In the genomic region with DNA sequence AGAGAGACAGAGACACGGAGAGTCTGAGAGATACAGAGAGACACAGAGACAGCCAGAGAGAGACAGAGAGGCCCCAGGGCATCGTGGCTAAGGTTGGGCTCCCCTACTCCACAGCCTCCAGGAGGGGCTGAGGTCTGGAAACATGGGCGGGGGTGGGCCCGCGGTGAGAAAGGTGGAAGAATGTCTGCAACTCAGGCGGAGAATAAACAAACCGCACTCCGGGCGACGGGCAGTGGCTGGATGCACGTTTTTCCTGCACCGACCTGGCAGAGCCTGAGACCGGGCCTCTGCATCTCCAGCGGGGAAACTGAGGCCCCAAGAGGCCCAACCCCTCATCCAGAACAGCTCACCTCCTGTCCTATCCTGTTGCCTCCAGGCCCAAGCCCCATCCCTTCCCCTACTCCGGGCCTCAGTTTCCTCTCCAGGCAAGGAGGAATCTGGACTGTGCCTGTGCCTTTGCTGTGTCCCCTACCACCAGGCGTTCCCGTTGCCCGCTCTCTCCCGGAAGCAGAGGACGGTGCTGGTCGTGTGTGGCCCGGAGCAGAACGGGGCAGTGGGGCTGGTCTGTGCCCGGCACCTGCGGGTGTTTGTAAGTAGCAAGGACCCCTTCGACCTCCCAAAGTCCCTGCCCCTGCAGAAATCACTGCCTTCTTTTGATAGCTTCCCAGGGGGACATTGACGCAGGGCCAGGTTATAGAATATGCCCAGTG, we compare ENCODE assay signal across 17 cellular contexts. TPM values are rescaled to one million over a fixed set of nuclear protein-coding genes. Genes with fewer than 3 reads are reported as not detected.
A peak's percentile ranks its signal among the peaks of the same experiment; 100 is the strongest.
DNase-seq lines count a peak whose midpoint lies in the region; ATAC-seq and TF ChIP-seq lines count a peak whose summit lies in the region.
"Had no signal": no experiment of that assay in that cellular context is flagged by ENCODE, and none has a peak within 500 bp of the region (broad histone marks: within the 10 kb centered on the region; RNA-seq: fewer than 3 reads in every experiment).

No MANE protein-coding gene starts in this region.

- no peaks in the 10 kb centered on the region for H3K9me3 Mint-ChIP-seq in activated T-cell treated with anti-CD3 and anti-CD28 coated beads, Interleukin-2, amount 50 U/mL, for 4 hours
- no peaks in the 10 kb centered on the region for H3K9me3 Mint-ChIP-seq in endothelial cell (ENCODE audit: unreplicated experiment)
- H3K9me3 Mint-ChIP-seq in progenitor cell of endocrine pancreas (ENCODE audit: low read depth): no peaks in the 10 kb centered on the region
- H3K9me3 Mint-ChIP-seq: CD4-positive, alpha-beta T cell; IgD-negative memory B cell had no signal

- H3K4me3 Mint-ChIP-seq in activated T-cell treated with anti-CD3 and anti-CD28 coated beads, Interleukin-2, amount 50 U/mL, for 4 hours: peak overlapping the region; percentile 7
- H3K4me3 Mint-ChIP-seq in endothelial cell (ENCODE audit: unreplicated experiment) (peak overlapping the region; percentile 6), progenitor cell of endocrine pancreas (ENCODE audit: low read depth) (peak overlapping the region; percentile 29)

- H3K4me1 Mint-ChIP-seq in activated T-cell treated with anti-CD3 and anti-CD28 coated beads, Interleukin-2, amount 50 U/mL, for 4 hours (ENCODE audit: low read depth): peaks cover 21% of the 10 kb centered on the region
- H3K4me1 Mint-ChIP-seq in endothelial cell (ENCODE audit: unreplicated experiment): peaks cover 2% of the 10 kb centered on the region
- peaks cover 3% of the 10 kb centered on the region for H3K4me1 Mint-ChIP-seq in progenitor cell of endocrine pancreas (ENCODE audit: low read depth)

- DNase-seq in activated T-cell treated with anti-CD3 and anti-CD28 coated beads, Interleukin-2, amount 50 U/mL, for 4 hours: no peak
- no peak for DNase-seq in activated T-cell treated with anti-CD3 and anti-CD28 coated beads, Interleukin-2, amount 50 U/mL, for 48 hours
- no peak for DNase-seq in endothelial cell (ENCODE audit: low spot score)
- no peak for DNase-seq in progenitor cell of endocrine pancreas (ENCODE audit: low spot score, unreplicated experiment)
- no peak for DNase-seq in glomerular visceral epithelial cell (ENCODE audit: extremely low spot score)
- no peak for DNase-seq in KG1 (lab: John Stamatoyannopoulos, UW)
- DNase-seq: 8988T; BE2C; CD4-positive, alpha-beta T cell; DMS79 treated with DMSO at 0.1 percent for 48 hours; NCI-H1105 treated with DMSO at 0.1 percent for 48 hours; NCI-H1694 treated with DMSO at 0.1 percent for 48 hours; NCI-H2107; NCI-H226; SIG-M5 had no signal

- H3K27ac Mint-ChIP-seq in endothelial cell (ENCODE audit: unreplicated experiment): no peak overlapping the region
- H3K27ac Mint-ChIP-seq in progenitor cell of endocrine pancreas: peak overlapping the region; percentile 63

- ATAC-seq in activated T-cell treated with anti-CD3 and anti-CD28 coated beads, Interleukin-2, amount 50 U/mL, for 4 hours: no peak

- peaks cover 5% of the 10 kb centered on the region for H3K27me3 Mint-ChIP-seq in activated T-cell treated with anti-CD3 and anti-CD28 coated beads, Interleukin-2, amount 50 U/mL, for 4 hours (ENCODE audit: low read depth)
- H3K27me3 Mint-ChIP-seq in endothelial cell (ENCODE audit: unreplicated experiment) (peaks cover 26% of the 10 kb centered on the region), progenitor cell of endocrine pancreas (peaks cover 24% of the 10 kb centered on the region)
- H3K27me3 Mint-ChIP-seq: CD4-positive, alpha-beta T cell had no signal

- H3K36me3 Mint-ChIP-seq in activated T-cell treated with anti-CD3 and anti-CD28 coated beads, Interleukin-2, amount 50 U/mL, for 4 hours (ENCODE audit: insufficient read depth): peaks cover 2% of the 10 kb centered on the region
- H3K36me3 Mint-ChIP-seq in endothelial cell (ENCODE audit: low read depth, unreplicated experiment) (peaks cover 12% of the 10 kb centered on the region), progenitor cell of endocrine pancreas (ENCODE audit: insufficient read depth) (peaks cover 6% of the 10 kb centered on the region)

- TF ChIP-seq CTCF in endothelial cell (IDR thresholded peaks at IDR 0.05; ENCODE audit: unreplicated experiment) (no peak), progenitor cell of endocrine pancreas (IDR thresholded peaks at IDR 0.05; ENCODE audit: unreplicated experiment) (no peak)

RNA-seq across cellular contexts. Expression of a gene that starts 3.4 kb away (rescaled TPM):
- under 1 TPM; 0.13 to 0.19 (median 0.18) TPM for total RNA-seq in activated T-cell treated with anti-CD3 and anti-CD28 coated beads, Interleukin-2, amount 50 U/mL, for 4 hours
- total RNA-seq in endothelial cell (ENCODE audit: unreplicated experiment): 0.23 TPM
- total RNA-seq in progenitor cell of endocrine pancreas: 2.4 and 2.6 TPM in 2 replicates
- total RNA-seq: HT-29 had no signal

RNA-seq across cellular contexts. Expression of a gene that starts 6.0 kb away (rescaled TPM):
- total RNA-seq in activated T-cell treated with anti-CD3 and anti-CD28 coated beads, Interleukin-2, amount 50 U/mL, for 4 hours: 10 to 100 TPM; 10.6 to 13.7 (median 13.4) TPM
- total RNA-seq in endothelial cell (ENCODE audit: unreplicated experiment) (5.2 TPM), progenitor cell of endocrine pancreas (22.6 and 27.6 TPM in 2 replicates)

RNA-seq across cellular contexts. Expression of a gene that starts 18.7 kb away (rescaled TPM):
- total RNA-seq in activated T-cell treated with anti-CD3 and anti-CD28 coated beads, Interleukin-2, amount 50 U/mL, for 4 hours: 100 to 1,000 TPM; 431 to 445 (median 436) TPM
- total RNA-seq in endothelial cell (ENCODE audit: unreplicated experiment): 278 TPM
- 346 and 347 TPM in 2 replicates for total RNA-seq in progenitor cell of endocrine pancreas

RNA-seq across cellular contexts. Expression of a gene that starts 19.4 kb away (rescaled TPM):
- 1 to 10 TPM; 3.6 to 3.8 (median 3.8) TPM for total RNA-seq in activated T-cell treated with anti-CD3 and anti-CD28 coated beads, Interleukin-2, amount 50 U/mL, for 4 hours
- total RNA-seq in endothelial cell (ENCODE audit: unreplicated experiment) (2.7 TPM), progenitor cell of endocrine pancreas (2.7 and 3.3 TPM in 2 replicates)
